Comparison of ENCODE assay signal across 17 cellular contexts in the genomic region with DNA sequence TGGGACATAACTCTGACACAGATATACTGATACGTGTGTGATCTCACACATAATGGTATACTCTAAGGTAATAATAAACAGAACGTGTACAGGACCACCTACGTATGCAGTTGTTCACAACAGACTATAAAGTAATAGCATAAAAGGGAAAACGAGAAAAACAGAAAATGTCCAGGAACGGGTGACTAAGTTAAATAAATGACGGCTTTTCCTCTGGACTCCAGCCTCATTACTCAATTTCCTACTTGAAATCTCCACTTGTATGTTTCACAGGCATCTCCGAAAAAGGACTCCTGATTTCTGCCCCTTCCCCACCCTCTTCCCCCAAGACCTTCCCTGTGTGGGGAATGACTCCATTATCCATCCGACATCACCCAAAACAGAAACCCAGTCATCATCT.
DNase-seq lines count a peak whose midpoint lies in the region; ATAC-seq and TF ChIP-seq lines count a peak whose summit lies in the region.
"Had no signal": no experiment of that assay in that cellular context is flagged by ENCODE, and none has a peak within 500 bp of the region (broad histone marks: within the 10 kb centered on the region; RNA-seq: fewer than 3 reads in every experiment).

No MANE protein-coding gene starts in this region.

- H3K27me3 Mint-ChIP-seq in activated naive CD8-positive, alpha-beta T cell: no peaks in the 10 kb centered on the region
- no peaks in the 10 kb centered on the region for H3K27me3 Mint-ChIP-seq in activated naive CD8-positive, alpha-beta T cell treated with anti-CD3 and anti-CD28 coated beads, Interleukin-2, amount 50 U/mL, for 24 hours
- no peaks in the 10 kb centered on the region for H3K27me3 Mint-ChIP-seq in naive B cell

- no peaks in the 10 kb centered on the region for H3K79me2 ChIP-seq in SK-N-SH (ENCODE audit: insufficient read depth)

- no peak for ATAC-seq in activated naive CD8-positive, alpha-beta T cell treated with anti-CD3 and anti-CD28 coated beads, Interleukin-2, amount 50 U/mL, for 24 hours
- ATAC-seq in naive B cell (ENCODE audit: low read depth in 2 of 2) (no peak), aorta (ENCODE audit: low FRiP score) (no peak)
- ATAC-seq: HepG2 had no signal

- intact Hi-C loops in aorta (cut with DNase I): no loop called here

- no peak for DNase-seq in activated naive CD8-positive, alpha-beta T cell treated with anti-CD3 and anti-CD28 coated beads, Interleukin-2, amount 50 U/mL, for 24 hours
- DNase-seq in dermis blood vessel endothelial cell: peak; percentile 80
- DNase-seq in naive B cell: no peak
- DNase-seq in activated CD8-positive, alpha-beta memory T cell treated with anti-CD3 and anti-CD28 coated beads for 24 hours: no peak
- no peak for DNase-seq in aorta
- DNase-seq in SK-N-SH: no peak
- DNase-seq: Caco-2; DMS153; KG1; NCI-H1436; NCI-H2029; NCI-H2171; NCI-H446; NK-92 treated with Interleukin-12 subunit alpha and Interleukin-12 subunit beta, amount 100 ng/mL, for 24 hours had no signal

- no peak for TF ChIP-seq RAD21 in SK-N-SH (IDR thresholded peaks at IDR 0.05; ENCODE audit: low read length)

- H3K9me3 ChIP-seq in aorta (ENCODE audit: control insufficient read depth, low read length) (no peaks in the 10 kb centered on the region), SK-N-SH (no peaks in the 10 kb centered on the region)
- H3K9me3 ChIP-seq: Caco-2 had no signal

- H3K36me3 ChIP-seq in aorta (ENCODE audit: control insufficient read depth in 1 of 2, insufficient read depth in 2 of 2, low read length in 1 of 2) (peaks cover 0 to 6% of the 10 kb centered on the region in 2 donors), SK-N-SH (replicated peaks in 1 of 2; ENCODE audit: control insufficient read depth in 1 of 2, insufficient read depth in 2 of 2, low read length in 1 of 2) (peaks cover 56 to 76% of the 10 kb centered on the region in 2 experiments)

- no peak overlapping the region for H3K27ac ChIP-seq in aorta (ENCODE audit: low read depth in 1 of 2, low read length in 2 of 2)
- no peak overlapping the region for H3K27ac ChIP-seq in SK-N-SH (ENCODE audit: low read depth in 2 of 2, low read length in 1 of 2)
- H3K27ac ChIP-seq: C4-2B had no signal

- H3K9me2 ChIP-seq in SK-N-SH: no peaks in the 10 kb centered on the region

- no peak for TF ChIP-seq CTCF in SK-N-SH (IDR thresholded peaks at IDR 0.05)

- H3K27ac Mint-ChIP-seq in activated naive CD8-positive, alpha-beta T cell: peak overlapping the region; percentile 0
- H3K27ac Mint-ChIP-seq in activated naive CD8-positive, alpha-beta T cell treated with anti-CD3 and anti-CD28 coated beads, Interleukin-2, amount 50 U/mL, for 24 hours: no peak overlapping the region
- H3K27ac Mint-ChIP-seq in naive B cell: peak overlapping the region in 4 of 6 donors; percentile 30 to 90 (median 69)

- peaks cover 22% of the 10 kb centered on the region for H3K36me3 Mint-ChIP-seq in activated naive CD8-positive, alpha-beta T cell
- peaks cover 53% of the 10 kb centered on the region for H3K36me3 Mint-ChIP-seq in activated naive CD8-positive, alpha-beta T cell treated with anti-CD3 and anti-CD28 coated beads, Interleukin-2, amount 50 U/mL, for 24 hours (ENCODE audit: low read depth)
- H3K36me3 Mint-ChIP-seq in naive B cell: peaks cover 49 to 66% of the 10 kb centered on the region in 2 donors

- H3K4me3 Mint-ChIP-seq in activated naive CD8-positive, alpha-beta T cell: no peak overlapping the region
- no peak overlapping the region for H3K4me3 Mint-ChIP-seq in activated naive CD8-positive, alpha-beta T cell treated with anti-CD3 and anti-CD28 coated beads, Interleukin-2, amount 50 U/mL, for 24 hours
- no peak overlapping the region for H3K4me3 Mint-ChIP-seq in naive B cell

- CTCF ChIA-PET in SK-N-SH (lab: Yijun Ruan, JAX): interaction anchor here (1.8 kb wide), 1 partner anchor 15 kb away, joined by 5 read pairs; no protein-coding TSS in a partner anchor

- H3K27me3 ChIP-seq in aorta (ENCODE audit: control insufficient read depth in 1 of 2, insufficient read depth in 2 of 2, low read length in 1 of 2) (no peaks in the 10 kb centered on the region), SK-N-SH (ENCODE audit: insufficient read depth) (no peaks in the 10 kb centered on the region)

- TF ChIP-seq EP300 in SK-N-SH (IDR thresholded peaks at IDR 0.05; ENCODE audit: borderline replicate concordance in 1 of 2, low read depth in 1 of 2, low read length in 1 of 2): no peak

- H3K4me3 ChIP-seq in aorta (ENCODE audit: low read length in 2 of 2) (no peak overlapping the region), SK-N-SH (ENCODE audit: low read depth in 2 of 2, low read length in 1 of 2) (no peak overlapping the region)

- H3K9ac ChIP-seq in SK-N-SH: no peak overlapping the region

- H3F3A ChIP-seq in SK-N-SH (replicated peaks; ENCODE audit: insufficient read depth): no peaks in the 10 kb centered on the region

- H3K4me1 Mint-ChIP-seq in activated naive CD8-positive, alpha-beta T cell (ENCODE audit: low read depth): peaks cover 21% of the 10 kb centered on the region
- peaks cover 18% of the 10 kb centered on the region for H3K4me1 Mint-ChIP-seq in activated naive CD8-positive, alpha-beta T cell treated with anti-CD3 and anti-CD28 coated beads, Interleukin-2, amount 50 U/mL, for 24 hours
- peaks cover 28 to 34% (median 30%) of the 10 kb centered on the region in 3 donors for H3K4me1 Mint-ChIP-seq in naive B cell

- WGBS in aorta, 2 donors: 93 to 95% methylated on average over 8 of the region's 8 CpGs
- WGBS in SK-N-SH (ENCODE audit: low lambda C conversion rate): 94% methylated on average over 8 of the region's 8 CpGs

- no peaks in the 10 kb centered on the region for H4K20me1 ChIP-seq in SK-N-SH (ENCODE audit: insufficient read depth)

- H3K4me1 ChIP-seq in aorta (ENCODE audit: control insufficient read depth in 1 of 2, insufficient read depth in 2 of 2, low read length in 2 of 2) (no peaks in the 10 kb centered on the region), SK-N-SH (ENCODE audit: control insufficient read depth in 1 of 2, insufficient read depth in 2 of 2, low read depth in 1 of 2, low read length in 1 of 2) (peaks cover 0 to 19% of the 10 kb centered on the region in 2 experiments; a peak in 2 of 4 replicates)
- H3K4me1 ChIP-seq: Caco-2 had no signal

- no peaks in the 10 kb centered on the region for H3K9me3 Mint-ChIP-seq in activated naive CD8-positive, alpha-beta T cell (ENCODE audit: low read depth)
- no peaks in the 10 kb centered on the region for H3K9me3 Mint-ChIP-seq in activated naive CD8-positive, alpha-beta T cell treated with anti-CD3 and anti-CD28 coated beads, Interleukin-2, amount 50 U/mL, for 24 hours
- no peaks in the 10 kb centered on the region for H3K9me3 Mint-ChIP-seq in naive B cell

- H2AFZ ChIP-seq in SK-N-SH (ENCODE audit: low read depth): no peak overlapping the region

- POLR2A ChIA-PET in SK-N-SH (lab: Yijun Ruan, JAX): no interaction called here

- no peak overlapping the region for H3K4me2 ChIP-seq in SK-N-SH

TF ChIP-seq in SK-N-SH, 30 proteins besides CTCF, POLR2A, EP300 and RAD21 (continues in another document):
- TF ChIP-seq POLR2AphosphoS5 (IDR thresholded peaks at IDR 0.05; ENCODE audit: low read depth, low read length) (no peak), FOSL2 (IDR thresholded peaks at IDR 0.05; ENCODE audit: borderline replicate concordance, low read depth) (no peak), MEF2A (IDR thresholded peaks at IDR 0.05; ENCODE audit: borderline replicate concordance, low read depth) (no peak), RFX5 (IDR thresholded peaks at IDR 0.05; ENCODE audit: low read length) (no peak), NRF1 (IDR thresholded peaks at IDR 0.05; ENCODE audit: low read depth, low read length) (no peak), GATA2 (CRISPR knock-in tag; IDR thresholded peaks at IDR 0.05) (no peak)
- TF ChIP-seq, protein P1, sequence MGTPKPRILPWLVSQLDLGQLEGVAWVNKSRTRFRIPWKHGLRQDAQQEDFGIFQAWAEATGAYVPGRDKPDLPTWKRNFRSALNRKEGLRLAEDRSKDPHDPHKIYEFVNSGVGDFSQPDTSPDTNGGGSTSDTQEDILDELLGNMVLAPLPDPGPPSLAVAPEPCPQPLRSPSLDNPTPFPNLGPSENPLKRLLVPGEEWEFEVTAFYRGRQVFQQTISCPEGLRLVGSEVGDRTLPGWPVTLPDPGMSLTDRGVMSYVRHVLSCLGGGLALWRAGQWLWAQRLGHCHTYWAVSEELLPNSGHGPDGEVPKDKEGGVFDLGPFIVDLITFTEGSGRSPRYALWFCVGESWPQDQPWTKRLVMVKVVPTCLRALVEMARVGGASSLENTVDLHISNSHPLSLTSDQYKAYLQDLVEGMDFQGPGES (IDR thresholded peaks at IDR 0.05; ENCODE audit: low read depth, low read length): no peak
- TF ChIP-seq, protein P2, sequence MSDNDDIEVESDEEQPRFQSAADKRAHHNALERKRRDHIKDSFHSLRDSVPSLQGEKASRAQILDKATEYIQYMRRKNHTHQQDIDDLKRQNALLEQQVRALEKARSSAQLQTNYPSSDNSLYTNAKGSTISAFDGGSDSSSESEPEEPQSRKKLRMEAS (IDR thresholded peaks at IDR 0.05; ENCODE audit: low read depth): no peak
- TF ChIP-seq, protein P3, sequence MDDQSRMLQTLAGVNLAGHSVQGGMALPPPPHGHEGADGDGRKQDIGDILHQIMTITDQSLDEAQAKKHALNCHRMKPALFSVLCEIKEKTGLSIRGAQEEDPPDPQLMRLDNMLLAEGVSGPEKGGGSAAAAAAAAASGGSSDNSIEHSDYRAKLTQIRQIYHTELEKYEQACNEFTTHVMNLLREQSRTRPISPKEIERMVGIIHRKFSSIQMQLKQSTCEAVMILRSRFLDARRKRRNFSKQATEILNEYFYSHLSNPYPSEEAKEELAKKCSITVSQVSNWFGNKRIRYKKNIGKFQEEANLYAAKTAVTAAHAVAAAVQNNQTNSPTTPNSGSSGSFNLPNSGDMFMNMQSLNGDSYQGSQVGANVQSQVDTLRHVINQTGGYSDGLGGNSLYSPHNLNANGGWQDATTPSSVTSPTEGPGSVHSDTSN (IDR thresholded peaks at IDR 0.05): no peak
- TF ChIP-seq, protein P4, sequence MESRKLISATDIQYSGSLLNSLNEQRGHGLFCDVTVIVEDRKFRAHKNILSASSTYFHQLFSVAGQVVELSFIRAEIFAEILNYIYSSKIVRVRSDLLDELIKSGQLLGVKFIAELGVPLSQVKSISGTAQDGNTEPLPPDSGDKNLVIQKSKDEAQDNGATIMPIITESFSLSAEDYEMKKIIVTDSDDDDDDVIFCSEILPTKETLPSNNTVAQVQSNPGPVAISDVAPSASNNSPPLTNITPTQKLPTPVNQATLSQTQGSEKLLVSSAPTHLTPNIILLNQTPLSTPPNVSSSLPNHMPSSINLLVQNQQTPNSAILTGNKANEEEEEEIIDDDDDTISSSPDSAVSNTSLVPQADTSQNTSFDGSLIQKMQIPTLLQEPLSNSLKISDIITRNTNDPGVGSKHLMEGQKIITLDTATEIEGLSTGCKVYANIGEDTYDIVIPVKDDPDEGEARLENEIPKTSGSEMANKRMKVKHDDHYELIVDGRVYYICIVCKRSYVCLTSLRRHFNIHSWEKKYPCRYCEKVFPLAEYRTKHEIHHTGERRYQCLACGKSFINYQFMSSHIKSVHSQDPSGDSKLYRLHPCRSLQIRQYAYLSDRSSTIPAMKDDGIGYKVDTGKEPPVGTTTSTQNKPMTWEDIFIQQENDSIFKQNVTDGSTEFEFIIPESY (IDR thresholded peaks at IDR 0.05; ENCODE audit: borderline replicate concordance, low read depth): no peak
